Comparison of ENCODE assay signal across 17 cellular contexts in genomic region chr4:40940317-40940720, GRCh38.
A peak's percentile ranks its signal among the peaks of the same experiment; 100 is the strongest.
DNase-seq lines count a peak whose midpoint lies in the region; ATAC-seq lines count a peak whose summit lies in the region.
"Had no signal": no experiment of that assay in that cellular context is flagged by ENCODE, and none has a peak within 500 bp of the region (broad histone marks: within the 10 kb centered on the region; RNA-seq: fewer than 3 reads in every experiment).

No MANE protein-coding gene starts in this region.

- DNase-seq in adipocyte (ENCODE audit: low read depth) (no peak), fibroblast of peridontal ligament (ENCODE audit: extremely low read depth) (peak; percentile 81), left kidney (ENCODE audit: low read depth, low spot score) (peak; percentile 16), stromal cell of bone marrow (ENCODE audit: low read depth) (peak; percentile 54), EL (no peak), foreskin melanocyte (no peak)
- DNase-seq: activated CD4-positive, alpha-beta T cell treated with anti-CD3 and anti-CD28 coated beads, Interleukin-2, amount 10 ng/mL, durations not matched to agents 24 days and 14 days; C1 segment of cervical spinal cord; hypothalamus; Karpas-422; NCI-H1092; NCI-H526; SHP77; stimulated activated CD4-positive, alpha-beta T cell treated with anti-CD3 and anti-CD28 coated beads, Interleukin-15, amount 100 ng/mL, for 24 hours; upper lobe of left lung had no signal

- H3K27me3 ChIP-seq in adipocyte (replicated peaks; ENCODE audit: control insufficient read depth, insufficient read depth, low read length): no peaks in the 10 kb centered on the region
- H3K27me3 ChIP-seq: upper lobe of left lung had no signal

- H3K36me3 ChIP-seq in adipocyte (ENCODE audit: control insufficient read depth, insufficient read depth, low read length, severe bottlenecking): peaks cover 40% of the 10 kb centered on the region

- H3K4me3 ChIP-seq in adipocyte (ENCODE audit: low read length): peak overlapping the region; percentile 49
- H3K4me3 ChIP-seq: upper lobe of left lung had no signal

- H3K4me1 ChIP-seq in adipocyte (ENCODE audit: control insufficient read depth, insufficient read depth, low read length): peaks cover 27% of the 10 kb centered on the region

- ATAC-seq in HG03342 (IDR thresholded peaks at IDR 0.05; ENCODE audit: unreplicated experiment) (no peak), HG03196 (IDR thresholded peaks at IDR 0.05; ENCODE audit: unreplicated experiment) (no peak)

- H3K9me3 ChIP-seq in adipocyte (ENCODE audit: control insufficient read depth, low read length): no peaks in the 10 kb centered on the region
- H3K9me3 ChIP-seq: upper lobe of left lung had no signal

- H3K9ac ChIP-seq in adipocyte (ENCODE audit: low read length): no peak overlapping the region

Comparison
In these comparisons a context has a peak if more than half of its experiments do, and no peak if none do; other contexts are left out.
1. DNase-seq: peak in fibroblast of peridontal ligament (single experiment), left kidney (single experiment) and stromal cell of bone marrow (single experiment); none in adipocyte (single experiment), EL (single experiment) and foreskin melanocyte (single experiment).